ENCODE assay signal across 1 cellular context in the genomic region with DNA sequence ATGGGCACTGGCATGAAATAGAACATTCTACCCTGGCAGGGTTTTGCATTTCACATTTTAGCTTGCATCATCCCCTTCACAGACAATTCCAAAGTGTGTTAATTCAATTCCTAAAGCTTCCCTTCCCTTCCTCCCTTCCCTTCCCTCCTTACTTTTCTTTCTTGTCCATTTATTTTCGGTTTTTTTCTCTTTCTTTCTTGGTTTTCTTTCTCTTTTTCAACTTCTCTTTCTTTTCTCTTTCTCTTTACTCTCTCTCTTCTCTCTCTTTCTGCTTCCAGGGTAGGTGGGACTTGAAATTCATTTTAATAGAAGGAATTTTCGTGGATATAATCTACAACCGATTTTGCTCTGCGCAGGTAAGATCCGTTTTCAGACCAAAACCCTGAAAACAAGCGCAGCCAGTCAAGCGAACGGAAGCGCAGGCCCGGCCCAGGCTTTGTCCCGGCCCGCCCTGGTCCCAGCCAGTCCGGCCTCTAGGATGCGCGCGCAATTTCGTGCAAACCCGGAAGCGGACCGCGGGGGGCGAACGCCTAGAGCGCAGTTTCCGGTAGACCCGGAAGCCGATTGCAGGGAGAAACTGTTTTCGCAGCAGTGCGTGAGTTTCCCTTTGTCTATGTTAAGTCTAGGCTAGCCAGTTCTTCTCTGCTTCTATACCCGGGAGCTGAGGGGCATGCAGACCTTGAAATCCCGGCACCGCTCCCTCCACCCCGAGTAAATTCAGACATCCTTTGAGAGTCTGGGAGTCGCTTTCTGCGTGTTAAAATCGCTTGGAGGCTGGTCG.
TF ChIP-seq lines count a peak whose summit lies in the region.

A gene (plus strand): TSS at position 540 of the 781 bp plus-strand sequence. CDS start 4,165 bp downstream, outside the sequence.

TF ChIP-seq in HepG2, 621 proteins besides CTCF, POLR2A, EP300 and RAD21 (continued from another document):
- TF ChIP-seq, protein P1, sequence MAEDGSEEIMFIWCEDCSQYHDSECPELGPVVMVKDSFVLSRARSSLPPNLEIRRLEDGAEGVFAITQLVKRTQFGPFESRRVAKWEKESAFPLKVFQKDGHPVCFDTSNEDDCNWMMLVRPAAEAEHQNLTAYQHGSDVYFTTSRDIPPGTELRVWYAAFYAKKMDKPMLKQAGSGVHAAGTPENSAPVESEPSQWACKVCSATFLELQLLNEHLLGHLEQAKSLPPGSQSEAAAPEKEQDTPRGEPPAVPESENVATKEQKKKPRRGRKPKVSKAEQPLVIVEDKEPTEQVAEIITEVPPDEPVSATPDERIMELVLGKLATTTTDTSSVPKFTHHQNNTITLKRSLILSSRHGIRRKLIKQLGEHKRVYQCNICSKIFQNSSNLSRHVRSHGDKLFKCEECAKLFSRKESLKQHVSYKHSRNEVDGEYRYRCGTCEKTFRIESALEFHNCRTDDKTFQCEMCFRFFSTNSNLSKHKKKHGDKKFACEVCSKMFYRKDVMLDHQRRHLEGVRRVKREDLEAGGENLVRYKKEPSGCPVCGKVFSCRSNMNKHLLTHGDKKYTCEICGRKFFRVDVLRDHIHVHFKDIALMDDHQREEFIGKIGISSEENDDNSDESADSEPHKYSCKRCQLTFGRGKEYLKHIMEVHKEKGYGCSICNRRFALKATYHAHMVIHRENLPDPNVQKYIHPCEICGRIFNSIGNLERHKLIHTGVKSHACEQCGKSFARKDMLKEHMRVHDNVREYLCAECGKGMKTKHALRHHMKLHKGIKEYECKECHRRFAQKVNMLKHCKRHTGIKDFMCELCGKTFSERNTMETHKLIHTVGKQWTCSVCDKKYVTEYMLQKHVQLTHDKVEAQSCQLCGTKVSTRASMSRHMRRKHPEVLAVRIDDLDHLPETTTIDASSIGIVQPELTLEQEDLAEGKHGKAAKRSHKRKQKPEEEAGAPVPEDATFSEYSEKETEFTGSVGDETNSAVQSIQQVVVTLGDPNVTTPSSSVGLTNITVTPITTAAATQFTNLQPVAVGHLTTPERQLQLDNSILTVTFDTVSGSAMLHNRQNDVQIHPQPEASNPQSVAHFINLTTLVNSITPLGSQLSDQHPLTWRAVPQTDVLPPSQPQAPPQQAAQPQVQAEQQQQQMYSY (CRISPR knock-in tag; IDR thresholded peaks at IDR 0.05): peak; percentile 84
- TF ChIP-seq, protein P2, sequence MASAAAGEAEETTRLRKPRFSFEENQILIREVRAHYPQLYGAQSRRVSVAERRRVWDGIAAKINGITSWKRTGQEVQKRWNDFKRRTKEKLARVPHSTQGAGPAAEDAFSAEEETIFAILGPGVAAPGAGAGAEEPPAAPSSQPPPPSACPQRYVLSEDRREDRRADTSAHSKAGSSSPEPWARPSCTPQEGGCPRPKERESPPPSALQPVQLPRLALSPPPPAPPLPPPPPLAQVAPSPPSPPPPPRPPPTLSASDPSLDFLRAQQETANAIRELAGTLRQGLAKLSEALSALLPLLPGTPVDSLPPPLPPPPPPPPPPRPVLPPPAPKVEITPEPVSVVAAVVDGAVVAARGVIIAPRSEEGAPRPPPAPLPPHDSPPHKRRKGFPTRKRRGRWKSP (CRISPR knock-in tag; IDR thresholded peaks at IDR 0.05): no peak
- TF ChIP-seq, protein P3, sequence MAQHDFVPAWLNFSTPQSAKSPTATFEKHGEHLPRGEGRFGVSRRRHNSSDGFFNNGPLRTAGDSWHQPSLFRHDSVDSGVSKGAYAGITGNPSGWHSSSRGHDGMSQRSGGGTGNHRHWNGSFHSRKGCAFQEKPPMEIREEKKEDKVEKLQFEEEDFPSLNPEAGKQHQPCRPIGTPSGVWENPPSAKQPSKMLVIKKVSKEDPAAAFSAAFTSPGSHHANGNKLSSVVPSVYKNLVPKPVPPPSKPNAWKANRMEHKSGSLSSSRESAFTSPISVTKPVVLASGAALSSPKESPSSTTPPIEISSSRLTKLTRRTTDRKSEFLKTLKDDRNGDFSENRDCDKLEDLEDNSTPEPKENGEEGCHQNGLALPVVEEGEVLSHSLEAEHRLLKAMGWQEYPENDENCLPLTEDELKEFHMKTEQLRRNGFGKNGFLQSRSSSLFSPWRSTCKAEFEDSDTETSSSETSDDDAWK (CRISPR knock-in tag; IDR thresholded peaks at IDR 0.05): no peak
- TF ChIP-seq ZSCAN21 (CRISPR knock-in tag; IDR thresholded peaks at IDR 0.05; ENCODE audit: borderline replicate concordance) (no peak), EED (CRISPR knock-in tag; IDR thresholded peaks at IDR 0.05) (0 out of 2 replicates have a peak, but pooled peaks have one; percentile 34), ZNF563 (CRISPR knock-in tag; IDR thresholded peaks at IDR 0.05) (no peak), CEBPG (CRISPR knock-in tag; IDR thresholded peaks at IDR 0.05) (no peak), ZKSCAN5 (CRISPR knock-in tag; IDR thresholded peaks at IDR 0.05) (no peak), ATF7-NPFF (CRISPR knock-in tag; IDR thresholded peaks at IDR 0.05; ENCODE audit: low read depth) (0 out of 2 replicates have a peak, but pooled peaks have one; percentile 46), ZNF30 (CRISPR knock-in tag; IDR thresholded peaks at IDR 0.05) (no peak), RORA (CRISPR knock-in tag; IDR thresholded peaks at IDR 0.05) (no peak), ZNF672 (CRISPR knock-in tag; IDR thresholded peaks at IDR 0.05) (no peak), ZFP62 (CRISPR knock-in tag; IDR thresholded peaks at IDR 0.05) (no peak), ZFP36 (IDR thresholded peaks at IDR 0.05; ENCODE audit: borderline replicate concordance, low read depth, low read length, partially characterized antibody) (no peak), ISX (CRISPR knock-in tag; conservative IDR thresholded peaks at IDR 0.05) (0 out of 2 replicates have a peak, but pooled peaks have one; percentile 39)
- TF ChIP-seq, protein P4, sequence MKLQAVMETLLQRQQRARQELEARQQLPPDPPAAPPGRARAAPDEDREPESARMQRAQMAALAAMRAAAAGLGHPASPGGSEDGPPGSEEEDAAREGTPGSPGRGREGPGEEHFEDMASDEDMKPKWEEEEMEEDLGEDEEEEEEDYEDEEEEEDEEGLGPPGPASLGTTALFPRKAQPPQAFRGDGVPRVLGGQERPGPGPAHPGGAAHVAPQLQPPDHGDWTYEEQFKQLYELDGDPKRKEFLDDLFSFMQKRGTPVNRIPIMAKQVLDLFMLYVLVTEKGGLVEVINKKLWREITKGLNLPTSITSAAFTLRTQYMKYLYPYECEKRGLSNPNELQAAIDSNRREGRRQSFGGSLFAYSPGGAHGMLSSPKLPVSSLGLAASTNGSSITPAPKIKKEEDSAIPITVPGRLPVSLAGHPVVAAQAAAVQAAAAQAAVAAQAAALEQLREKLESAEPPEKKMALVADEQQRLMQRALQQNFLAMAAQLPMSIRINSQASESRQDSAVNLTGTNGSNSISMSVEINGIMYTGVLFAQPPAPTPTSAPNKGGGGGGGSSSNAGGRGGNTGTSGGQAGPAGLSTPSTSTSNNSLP (IDR thresholded peaks at IDR 0.05; ENCODE audit: low read depth, low read length): no peak
- TF ChIP-seq, protein P5, sequence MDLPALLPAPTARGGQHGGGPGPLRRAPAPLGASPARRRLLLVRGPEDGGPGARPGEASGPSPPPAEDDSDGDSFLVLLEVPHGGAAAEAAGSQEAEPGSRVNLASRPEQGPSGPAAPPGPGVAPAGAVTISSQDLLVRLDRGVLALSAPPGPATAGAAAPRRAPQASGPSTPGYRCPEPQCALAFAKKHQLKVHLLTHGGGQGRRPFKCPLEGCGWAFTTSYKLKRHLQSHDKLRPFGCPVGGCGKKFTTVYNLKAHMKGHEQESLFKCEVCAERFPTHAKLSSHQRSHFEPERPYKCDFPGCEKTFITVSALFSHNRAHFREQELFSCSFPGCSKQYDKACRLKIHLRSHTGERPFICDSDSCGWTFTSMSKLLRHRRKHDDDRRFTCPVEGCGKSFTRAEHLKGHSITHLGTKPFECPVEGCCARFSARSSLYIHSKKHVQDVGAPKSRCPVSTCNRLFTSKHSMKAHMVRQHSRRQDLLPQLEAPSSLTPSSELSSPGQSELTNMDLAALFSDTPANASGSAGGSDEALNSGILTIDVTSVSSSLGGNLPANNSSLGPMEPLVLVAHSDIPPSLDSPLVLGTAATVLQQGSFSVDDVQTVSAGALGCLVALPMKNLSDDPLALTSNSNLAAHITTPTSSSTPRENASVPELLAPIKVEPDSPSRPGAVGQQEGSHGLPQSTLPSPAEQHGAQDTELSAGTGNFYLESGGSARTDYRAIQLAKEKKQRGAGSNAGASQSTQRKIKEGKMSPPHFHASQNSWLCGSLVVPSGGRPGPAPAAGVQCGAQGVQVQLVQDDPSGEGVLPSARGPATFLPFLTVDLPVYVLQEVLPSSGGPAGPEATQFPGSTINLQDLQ (CRISPR knock-in tag; IDR thresholded peaks at IDR 0.05): no peak
- TF ChIP-seq, protein P6, sequence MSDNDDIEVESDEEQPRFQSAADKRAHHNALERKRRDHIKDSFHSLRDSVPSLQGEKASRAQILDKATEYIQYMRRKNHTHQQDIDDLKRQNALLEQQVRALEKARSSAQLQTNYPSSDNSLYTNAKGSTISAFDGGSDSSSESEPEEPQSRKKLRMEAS (IDR thresholded peaks at IDR 0.05): peak; percentile 46; the same call in 1 of the 2 replicates
